Comparison of ENCODE assay signal across 8 cellular contexts in genomic region chr13:64801768-64802167, GRCh38.
"Had no signal": no experiment of that assay in that cellular context is flagged by ENCODE, and none has a peak within 500 bp of the region (broad histone marks: within the 10 kb centered on the region; RNA-seq: fewer than 3 reads in every experiment).

No MANE protein-coding gene starts in this region.

- H3K4me2 ChIP-seq: GM23338 had no signal

- ATAC-seq: GM23338, HCT116, K562 had no signal

- H3K4me1 Mint-ChIP-seq: GM23338 had no signal

- H3K4me1 ChIP-seq: HAP-1 had no signal

- H3K36me3 ChIP-seq: HAP-1 had no signal

- DNase-seq: H7, HFFc6, IMR-90, KG1 had no signal

- H3K9me3 Mint-ChIP-seq: GM23338, HFFc6 had no signal

- H3K9me3 ChIP-seq: HAP-1 had no signal

- H3K4me3 ChIP-seq: GM23338, HAP-1, K562 had no signal

- H3K27ac Mint-ChIP-seq: GM23338, HFFc6 had no signal

- H3K4me3 Mint-ChIP-seq: GM23338, HFFc6 had no signal

- H2AFZ ChIP-seq: GM23338 had no signal
